8 cellular contexts compared by ENCODE assay signal in the genomic region with DNA sequence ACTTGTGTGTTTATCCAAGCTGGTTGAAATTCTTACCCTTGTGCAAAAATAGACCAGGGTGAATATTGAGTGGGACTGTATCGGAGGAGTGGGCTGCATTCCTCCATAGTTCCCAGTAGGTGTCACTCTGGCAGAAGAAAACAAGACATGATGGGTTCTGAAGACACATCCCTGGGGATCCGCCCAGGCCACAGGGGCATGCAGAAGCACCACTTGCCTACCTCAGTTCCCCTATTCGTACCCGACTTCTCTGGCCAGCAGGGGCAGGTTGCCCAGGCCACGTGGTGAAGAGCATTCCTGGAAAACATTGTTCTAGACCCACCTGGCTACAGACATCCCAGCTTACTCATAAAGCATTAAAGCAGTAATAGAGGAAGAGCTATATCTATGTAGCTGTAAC.
DNase-seq lines count a peak whose midpoint lies in the region; ATAC-seq and TF ChIP-seq lines count a peak whose summit lies in the region.

No MANE protein-coding gene starts in this region.

- H3K27ac Mint-ChIP-seq in stimulated activated naive CD8-positive, alpha-beta T cell treated with anti-CD3 and anti-CD28 coated beads, Interleukin-15, Interleukin-2, amounts not matched to agents 100 ng/mL and 50 ng/mL, for 24 hours, result peak overlapping the region; percentile 50

- no peaks in the 10 kb centered on the region for H3K36me3 ChIP-seq in BLaER1

- in situ Hi-C loops in astrocyte of the spinal cord (cut with HindIII; ENCODE audit: low sequenced_read_pairs), result no loop called here

- no peaks in the 10 kb centered on the region for H3K27me3 ChIP-seq in BLaER1

- TF ChIP-seq CTCF in astrocyte of the spinal cord (IDR thresholded peaks at IDR 0.05; ENCODE audit: low read depth, low read length), result peak; percentile 69

- peaks cover 38% of the 10 kb centered on the region for H3K4me1 Mint-ChIP-seq in stimulated activated naive CD8-positive, alpha-beta T cell treated with anti-CD3 and anti-CD28 coated beads, Interleukin-15, Interleukin-2, amounts not matched to agents 100 ng/mL and 50 ng/mL, for 24 hours (ENCODE audit: low read depth)

- H3K9me3 ChIP-seq in BLaER1, result no peaks in the 10 kb centered on the region

- ATAC-seq in GM18858 (IDR thresholded peaks at IDR 0.05; ENCODE audit: unreplicated experiment) (peak; percentile 45), HG03469 (IDR thresholded peaks at IDR 0.05; ENCODE audit: unreplicated experiment) (peak; percentile 41)

- no peak overlapping the region for H3K9ac ChIP-seq in BLaER1

- DNase-seq in OCI-M1 (lab: John Stamatoyannopoulos, UW) (peak; percentile 63), astrocyte of the spinal cord (ENCODE audit: low read depth, low spot score) (peak; percentile 33), iPS-NIHi7 (ENCODE audit: extremely low spot score) (peak; percentile 83), NCI-H1930 (lab: John Stamatoyannopoulos, UW) (no peak)

- no peak overlapping the region for H3K4me3 ChIP-seq in BLaER1
- no peak overlapping the region for H3K4me3 ChIP-seq in astrocyte of the spinal cord (ENCODE audit: low read depth, low read length)

- no peak overlapping the region for H3K4me3 Mint-ChIP-seq in stimulated activated naive CD8-positive, alpha-beta T cell treated with anti-CD3 and anti-CD28 coated beads, Interleukin-15, Interleukin-2, amounts not matched to agents 100 ng/mL and 50 ng/mL, for 24 hours

- H3K27me3 Mint-ChIP-seq in stimulated activated naive CD8-positive, alpha-beta T cell treated with anti-CD3 and anti-CD28 coated beads, Interleukin-15, Interleukin-2, amounts not matched to agents 100 ng/mL and 50 ng/mL, for 24 hours, result no peaks in the 10 kb centered on the region

- peak overlapping the region; percentile 74 for H3K4me2 ChIP-seq in BLaER1

- no peaks in the 10 kb centered on the region for H3K9me3 Mint-ChIP-seq in stimulated activated naive CD8-positive, alpha-beta T cell treated with anti-CD3 and anti-CD28 coated beads, Interleukin-15, Interleukin-2, amounts not matched to agents 100 ng/mL and 50 ng/mL, for 24 hours

- H3K36me3 Mint-ChIP-seq in stimulated activated naive CD8-positive, alpha-beta T cell treated with anti-CD3 and anti-CD28 coated beads, Interleukin-15, Interleukin-2, amounts not matched to agents 100 ng/mL and 50 ng/mL, for 24 hours (ENCODE audit: low read depth), result no peaks in the 10 kb centered on the region

- H3K27ac ChIP-seq in BLaER1, result no peak overlapping the region

- peaks cover 69% of the 10 kb centered on the region for H3K4me1 ChIP-seq in BLaER1

- H4K20me1 ChIP-seq in BLaER1, result peaks cover 23% of the 10 kb centered on the region; the same call in 1 of the 2 replicates

Comparison
In these comparisons a context has a peak if more than half of its experiments do, and no peak if none do; other contexts are left out.
1. DNase-seq: peak in OCI-M1 (single experiment), astrocyte of the spinal cord (single experiment) and iPS-NIHi7 (single experiment); none in NCI-H1930 (0 of 2).